8 cellular contexts compared by ENCODE assay signal in genomic region chr1:13356774-13357173, GRCh38. TPM values are rescaled to one million over a fixed set of nuclear protein-coding genes. Genes with fewer than 3 reads are reported as not detected.
DNase-seq lines count a peak whose midpoint lies in the region; ATAC-seq and TF ChIP-seq lines count a peak whose summit lies in the region.
"Not testable (repeated sequence)": the region's sequence is repeated elsewhere in the genome, so short reads cannot be mapped to it uniquely, and the experiment has no call there.

No MANE protein-coding gene starts in this region.

- H4K8ac ChIP-seq in mesenchymal stem cell (ENCODE audit: low read length), result not testable (repeated sequence)

- H3K4ac ChIP-seq in mesenchymal stem cell (ENCODE audit: low read depth in 1 of 2, low read length in 2 of 2), result not testable (repeated sequence)

- H2BK15ac ChIP-seq in mesenchymal stem cell (ENCODE audit: low read depth, poor library complexity, severe bottlenecking), result not testable (repeated sequence)

- not testable (repeated sequence) for H4K20me1 ChIP-seq in PC-9 (ENCODE audit: insufficient read depth)

- H2BK12ac ChIP-seq in mesenchymal stem cell (ENCODE audit: low read length in 2 of 2), result not testable (repeated sequence)

- intact Hi-C loops in PC-9 (cut with micrococcal nuclease; ENCODE audit: unreplicated experiment), result not testable (repeated sequence)

- CTCF ChIA-PET in PC-9 (lab: Charles Lee), result not testable (repeated sequence)

- H2AK5ac ChIP-seq in mesenchymal stem cell (ENCODE audit: low read length, severe bottlenecking), result not testable (repeated sequence)

- not testable (repeated sequence) for H3K79me1 ChIP-seq in mesenchymal stem cell (replicated peaks; ENCODE audit: low read length, poor library complexity, severe bottlenecking)

- not testable (repeated sequence) for H3K27ac ChIP-seq in CD4-positive, CD25-positive, alpha-beta regulatory T cell (ENCODE audit: insufficient read depth, low read length, poor library complexity, severe bottlenecking); PC-9; mesenchymal stem cell (ENCODE audit: low read length, poor library complexity, severe bottlenecking)

- not testable (repeated sequence) for H2BK5ac ChIP-seq in mesenchymal stem cell (ENCODE audit: low read depth, low read length, poor library complexity, severe bottlenecking)

- H3K9me3 ChIP-seq in CD4-positive, CD25-positive, alpha-beta regulatory T cell (ENCODE audit: control insufficient read depth in 2 of 2, low read length in 2 of 2); PC-9 (ENCODE audit: insufficient read depth, low read depth); adipocyte (ENCODE audit: control insufficient read depth, low read length); mesenchymal stem cell (ENCODE audit: control insufficient read depth, low read length): not testable (repeated sequence)

- peaks cover 0 to 11% (median 0%) of the 10 kb centered on the region in 7 donors for H3K9me3 Mint-ChIP-seq in CD4-positive, CD25-positive, alpha-beta regulatory T cell

- POLR2A ChIA-PET in PC-9 (lab: Charles Lee; ENCODE audit: unreplicated experiment), result not testable (repeated sequence)

- H3K36me3 ChIP-seq in CD4-positive, CD25-positive, alpha-beta regulatory T cell (ENCODE audit: control insufficient read depth, insufficient read depth, low read length); PC-9 (ENCODE audit: low read depth); adipocyte (ENCODE audit: control insufficient read depth, insufficient read depth, low read length, severe bottlenecking); mesenchymal stem cell (ENCODE audit: control insufficient read depth in 1 of 2, insufficient read depth in 2 of 2, low read depth in 1 of 2, low read length in 2 of 2): not testable (repeated sequence)

- TF ChIP-seq CTCF in GM20000 (IDR thresholded peaks at IDR 0.05; ENCODE audit: extremely low read depth, missing control alignments), result peak; percentile 31
- peak; percentile 68 for TF ChIP-seq CTCF in PC-9 (conservative IDR thresholded peaks at IDR 0.05)
- TF ChIP-seq CTCF in fibroblast of pulmonary artery (IDR thresholded peaks at IDR 0.05; ENCODE audit: low read length, missing control alignments), result peak; percentile 47

- not testable (repeated sequence) for H3K4me2 ChIP-seq in PC-9; mesenchymal stem cell (ENCODE audit: low read length, poor library complexity, severe bottlenecking)

- not testable (repeated sequence) for H3K4me1 Mint-ChIP-seq in CD4-positive, CD25-positive, alpha-beta regulatory T cell

- not testable (repeated sequence) for H3K4me3 ChIP-seq in CD4-positive, CD25-positive, alpha-beta regulatory T cell (ENCODE audit: low read depth, low read length); PC-9; adipocyte (ENCODE audit: low read length); fibroblast of pulmonary artery (replicated peaks; ENCODE audit: low read depth, low read length); mesenchymal stem cell (ENCODE audit: insufficient read depth in 1 of 2, low read depth in 1 of 2, low read length in 2 of 2)

- H3F3A ChIP-seq in PC-9 (ENCODE audit: insufficient read depth, low read depth), result not testable (repeated sequence)

- H3K18ac ChIP-seq in mesenchymal stem cell (ENCODE audit: low read depth in 1 of 2, low read length in 2 of 2), result not testable (repeated sequence)

- peak in 2 of 3 donors; percentile 20 to 64 for DNase-seq in CD4-positive, CD25-positive, alpha-beta regulatory T cell
- DNase-seq in GM20000 (ENCODE audit: low spot score) (peak; percentile 17), NCI-H1417 (lab: John Stamatoyannopoulos, UW) (peak; percentile 15 to 62 (median 56)), PC-9 (peak in 1 of 2 experiments; percentile 26), adipocyte (ENCODE audit: low read depth) (peak; percentile 70), fibroblast of pulmonary artery (ENCODE audit: low read depth) (peak; percentile 65), mesenchymal stem cell (peak; percentile 40)
- DNase-seq in stimulated activated CD4-positive, alpha-beta T cell treated with anti-CD3 and anti-CD28 coated beads, TNF-alpha, amount 100 ng/mL, for 24 hours (ENCODE audit: low read depth in 3 of 3), result peak in 2 of 3 experiments; percentile 1 to 6

- H3K36me3 Mint-ChIP-seq in CD4-positive, CD25-positive, alpha-beta regulatory T cell, result not testable (repeated sequence)

- H3K27ac Mint-ChIP-seq in CD4-positive, CD25-positive, alpha-beta regulatory T cell, result not testable (repeated sequence)

- H2BK120ac ChIP-seq in mesenchymal stem cell (ENCODE audit: low read depth, low read length), result not testable (repeated sequence)

- H3K27me3 Mint-ChIP-seq in CD4-positive, CD25-positive, alpha-beta regulatory T cell, result not testable (repeated sequence)

- not testable (repeated sequence) for H3K79me2 ChIP-seq in PC-9 (ENCODE audit: low read depth)

- not testable (repeated sequence) for H3K23ac ChIP-seq in mesenchymal stem cell (ENCODE audit: low read length in 2 of 2)

- not testable (repeated sequence) for H3K9me2 ChIP-seq in PC-9 (ENCODE audit: insufficient read depth)

- H3K4me1 ChIP-seq in CD4-positive, CD25-positive, alpha-beta regulatory T cell (ENCODE audit: control insufficient read depth, insufficient read depth, low read length, poor library complexity, severe bottlenecking); PC-9 (replicated peaks; ENCODE audit: insufficient read depth); adipocyte (ENCODE audit: control insufficient read depth, insufficient read depth, low read length); mesenchymal stem cell (ENCODE audit: control insufficient read depth, insufficient read depth, low read depth, low read length): not testable (repeated sequence)

- not testable (repeated sequence) for BruUV-seq in PC-9 (replicated peaks; lab: Mats Ljungman, UMichigan)

- not testable (repeated sequence) for H3K14ac ChIP-seq in mesenchymal stem cell (ENCODE audit: low read length in 2 of 2)

- WGBS in mesenchymal stem cell, result 17% methylated on average over 2 of the region's 5 CpGs

- not testable (repeated sequence) for H3K27me3 ChIP-seq in CD4-positive, CD25-positive, alpha-beta regulatory T cell (ENCODE audit: control insufficient read depth, insufficient read depth, low read length); PC-9 (ENCODE audit: insufficient read depth, low read depth); adipocyte (replicated peaks; ENCODE audit: control insufficient read depth, insufficient read depth, low read length); mesenchymal stem cell (ENCODE audit: control insufficient read depth in 1 of 2, insufficient read depth in 1 of 2, low read length in 2 of 2)

- not testable (repeated sequence) for ATAC-seq in CD4-positive, CD25-positive, alpha-beta regulatory T cell (ENCODE audit: low read depth in 2 of 2)

- not testable (repeated sequence) for H4K91ac ChIP-seq in mesenchymal stem cell (ENCODE audit: low read length)

- not testable (repeated sequence) for H3K9ac ChIP-seq in adipocyte (ENCODE audit: low read length); mesenchymal stem cell (ENCODE audit: low read length)

- not testable (repeated sequence) for H2AFZ ChIP-seq in PC-9; mesenchymal stem cell (ENCODE audit: low read depth, low read length)

- not testable (repeated sequence) for H3K4me3 Mint-ChIP-seq in CD4-positive, CD25-positive, alpha-beta regulatory T cell

RNA-seq across cellular contexts. Expression of gene PRAMEF14, which starts 9.8 kb away (rescaled TPM):
- total RNA-seq in CD4-positive, CD25-positive, alpha-beta regulatory T cell, result not detected
- not detected for polyA plus RNA-seq in CD4-positive, CD25-positive, alpha-beta regulatory T cell
- total RNA-seq in PC-9 (2021), result not detected in 2 replicates
- polyA plus RNA-seq in mesenchymal stem cell (2013, experiment 1 of 2), result not detected
- polyA plus RNA-seq in mesenchymal stem cell (2013, experiment 2 of 2), result not detected

RNA-seq across cellular contexts. Expression of gene PRAMEF19, which starts 15.0 kb away (rescaled TPM):
- total RNA-seq in CD4-positive, CD25-positive, alpha-beta regulatory T cell, result not detected
- not detected for polyA plus RNA-seq in CD4-positive, CD25-positive, alpha-beta regulatory T cell
- not detected in 2 replicates for total RNA-seq in PC-9 (2021)
- polyA plus RNA-seq in mesenchymal stem cell (2013, experiment 1 of 2), result not detected
- polyA plus RNA-seq in mesenchymal stem cell (2013, experiment 2 of 2), result not detected

RNA-seq across cellular contexts. Expression of gene PRAMEF17, which starts 32.7 kb away (rescaled TPM):
- total RNA-seq in CD4-positive, CD25-positive, alpha-beta regulatory T cell, result not detected
- not detected for polyA plus RNA-seq in CD4-positive, CD25-positive, alpha-beta regulatory T cell
- not detected in 2 replicates for total RNA-seq in PC-9 (2021)
- not detected for polyA plus RNA-seq in mesenchymal stem cell (2013, experiment 1 of 2)
- not detected for polyA plus RNA-seq in mesenchymal stem cell (2013, experiment 2 of 2)

RNA-seq across cellular contexts. Expression of gene PRAMEF15, which starts 41.4 kb away (rescaled TPM):
- not detected for total RNA-seq in CD4-positive, CD25-positive, alpha-beta regulatory T cell
- not detected for polyA plus RNA-seq in CD4-positive, CD25-positive, alpha-beta regulatory T cell
- total RNA-seq in PC-9 (2021), result not detected in 2 replicates
- polyA plus RNA-seq in mesenchymal stem cell (2013, experiment 1 of 2), result not detected
- polyA plus RNA-seq in mesenchymal stem cell (2013, experiment 2 of 2), result not detected

RNA-seq across cellular contexts. Expression of gene PRAMEF33, which starts 53.4 kb away (rescaled TPM):
- not detected for total RNA-seq in CD4-positive, CD25-positive, alpha-beta regulatory T cell
- not detected for polyA plus RNA-seq in CD4-positive, CD25-positive, alpha-beta regulatory T cell
- total RNA-seq in PC-9 (2021), result not detected in 2 replicates
- not detected for polyA plus RNA-seq in mesenchymal stem cell (2013, experiment 1 of 2)
- not detected for polyA plus RNA-seq in mesenchymal stem cell (2013, experiment 2 of 2)
